25 cellular contexts compared by ENCODE assay signal in genomic region chr15:69490356-69491050, GRCh38. TPM values are rescaled to one million over a fixed set of nuclear protein-coding genes. Genes with fewer than 3 reads are reported as not detected.
DNase-seq lines count a peak whose midpoint lies in the region; ATAC-seq and TF ChIP-seq lines count a peak whose summit lies in the region.
"Had no signal": no experiment of that assay in that cellular context is flagged by ENCODE, and none has a peak within 500 bp of the region (broad histone marks: within the 10 kb centered on the region; RNA-seq: fewer than 3 reads in every experiment).

No MANE protein-coding gene starts in this region.

- H3K27ac ChIP-seq in right cardiac atrium (ENCODE audit: low read length) (peak overlapping the region; percentile 9), aorta (ENCODE audit: low read depth in 1 of 2, low read length in 2 of 2) (no peak overlapping the region)
- H3K27ac ChIP-seq: cardiac muscle cell, epithelial cell of prostate, KMS-11 had no signal

- H3K4me3 ChIP-seq in right cardiac atrium (ENCODE audit: low read length) (no peak overlapping the region), aorta (ENCODE audit: low read length in 2 of 2) (no peak overlapping the region)
- H3K4me3 ChIP-seq: cardiac muscle cell, skin epidermis, transverse colon had no signal

- TF ChIP-seq CTCF in omental fat pad (IDR thresholded peaks at IDR 0.05) = no peak

- peak; percentile 7 for ATAC-seq in Right ventricle myocardium superior (ENCODE audit: poor library complexity)
- ATAC-seq in right cardiac atrium = peak in 1 of 2 donors; percentile 59
- ATAC-seq in omental fat pad (ENCODE audit: low FRiP score) = peak; percentile 42
- ATAC-seq in aorta (ENCODE audit: low FRiP score) = peak; percentile 53
- ATAC-seq in HG02885 (IDR thresholded peaks at IDR 0.05; ENCODE audit: poor library complexity, unreplicated experiment) = no peak
- ATAC-seq in GM18868 (IDR thresholded peaks at IDR 0.05; ENCODE audit: unreplicated experiment) = no peak
- no peak for ATAC-seq in GM18873 (IDR thresholded peaks at IDR 0.05; ENCODE audit: low FRiP score, unreplicated experiment)

- WGBS in right cardiac atrium = 55% methylated on average over 11 of the region's 11 CpGs
- 41 to 49% methylated on average over 11 of the region's 11 CpGs for WGBS in aorta, 2 donors

- intact Hi-C loops in Right ventricle myocardium superior (cut with DNase I) = no loop called here
- intact Hi-C loops in cardiac septum (cut with DNase I) = no loop called here
- intact Hi-C loops in right cardiac atrium (cut with DNase I) = no loop called here
- intact Hi-C loops in aorta (cut with DNase I) = no loop called here

- H3K27me3 ChIP-seq in right cardiac atrium (ENCODE audit: control insufficient read depth, insufficient read depth) = no peaks in the 10 kb centered on the region
- no peaks in the 10 kb centered on the region for H3K27me3 ChIP-seq in aorta (ENCODE audit: control insufficient read depth in 1 of 2, insufficient read depth in 2 of 2, low read length in 1 of 2)
- H3K27me3 ChIP-seq: cardiac muscle cell, transverse colon had no signal

- DNase-seq in Right ventricle myocardium superior = no peak
- no peak for DNase-seq in cardiac septum (ENCODE audit: low spot score)
- DNase-seq in right cardiac atrium = no peak
- DNase-seq in omental fat pad (ENCODE audit: low spot score) = no peak
- no peak for DNase-seq in aorta
- DNase-seq: activated B cell treated with CpG ODN at 0.5 μM for 24 hours; activated CD4-positive, alpha-beta T cell treated with anti-CD3 and anti-CD28 coated beads, Interleukin-2, amount 50 U/mL, for 4 hours; activated gamma-delta T cell treated with Interleukin-2 at 50 U/mL for 16 hours; kidney; mesendoderm; MV-4-11; NCI-H1694; NCI-H69; RPMI8226; stimulated activated CD4-positive, alpha-beta T cell treated with anti-CD3 and anti-CD28 coated beads, Interleukin-2, amount 100 ng/mL, for 48 hours; stimulated activated naive CD4-positive, alpha-beta T cell treated with Interleukin-2 at 50 U/mL for 16 hours; T1000; transverse colon had no signal

- peaks cover 4% of the 10 kb centered on the region for H3K4me1 ChIP-seq in right cardiac atrium (ENCODE audit: control insufficient read depth, insufficient read depth, low read length)
- H3K4me1 ChIP-seq in aorta (ENCODE audit: control insufficient read depth in 1 of 2, insufficient read depth in 2 of 2, low read length in 2 of 2) = no peaks in the 10 kb centered on the region
- H3K4me1 ChIP-seq: transverse colon had no signal

- H3K9me3 ChIP-seq in right cardiac atrium (ENCODE audit: control insufficient read depth, low read length) (no peaks in the 10 kb centered on the region), aorta (ENCODE audit: control insufficient read depth, low read length) (peaks cover 2% of the 10 kb centered on the region)

- H3K36me3 ChIP-seq in aorta (ENCODE audit: control insufficient read depth in 1 of 2, insufficient read depth in 2 of 2, low read length in 1 of 2) = no peaks in the 10 kb centered on the region
- H3K36me3 ChIP-seq: cardiac muscle cell, transverse colon had no signal

RNA-seq across cellular contexts. Expression of gene RPLP1, which starts 37.9 kb away (rescaled TPM):
- total RNA-seq in Right ventricle myocardium superior (1,108 TPM), cardiac septum (1,178 TPM), right cardiac atrium (1,000 to 10,000 TPM in 2 of 4 donors, 100 to 1,000 TPM in 2; 899 to 1,271 (median 999) TPM), omental fat pad (100 to 1,000 TPM; 539 to 795 (median 579) TPM), aorta (1,000 to 10,000 TPM; 1,445 to 1,646 TPM)
- polyA plus RNA-seq in right cardiac atrium (1,013 TPM), aorta (1,000 to 10,000 TPM; 2,598 to 3,346 TPM)

Comparison
In these comparisons a context has a peak if more than half of its experiments do, and no peak if none do; other contexts are left out.
1. ATAC-seq: peak in Right ventricle myocardium superior (single experiment), omental fat pad (single experiment) and aorta (single experiment); none in HG02885 (single experiment), GM18868 (single experiment) and GM18873 (single experiment).